Comparison of ENCODE assay signal across 24 cellular contexts in the genomic region with DNA sequence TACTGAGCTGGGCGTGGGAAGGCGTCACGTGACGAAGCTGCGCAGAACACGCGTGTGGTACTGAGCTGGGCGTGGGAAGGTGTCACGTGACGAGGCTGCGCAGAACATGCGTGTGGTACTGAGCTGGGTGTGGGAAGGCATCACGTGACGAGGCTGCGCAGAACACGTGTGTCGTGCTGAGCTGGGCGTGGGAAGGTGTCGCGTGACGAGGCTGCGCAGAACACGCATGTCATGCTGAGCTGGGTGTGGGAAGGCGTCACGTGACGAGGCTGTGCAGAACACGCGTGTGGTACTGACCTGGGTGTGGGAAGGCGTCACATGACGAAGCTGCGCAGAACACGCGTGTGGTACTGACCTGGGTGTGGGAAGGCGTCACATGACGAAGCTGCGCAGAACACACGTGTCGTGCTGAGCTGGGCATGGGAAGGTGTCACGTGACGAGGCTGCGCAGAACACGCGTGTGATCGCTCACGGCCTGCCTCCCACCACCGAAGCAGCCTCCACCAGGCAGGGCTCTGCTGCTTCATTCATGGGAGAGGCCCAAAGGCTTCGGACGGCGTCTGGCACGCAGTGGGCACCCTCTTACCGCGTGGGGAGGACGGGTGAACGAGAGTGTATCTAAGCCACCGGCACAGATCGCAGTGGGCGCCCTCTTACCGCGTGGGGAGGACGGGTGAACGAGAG. TPM values are rescaled to one million over a fixed set of nuclear protein-coding genes. Genes with fewer than 3 reads are reported as not detected.
"Had no signal": no experiment of that assay in that cellular context is flagged by ENCODE, and none has a peak within 500 bp of the region (broad histone marks: within the 10 kb centered on the region; RNA-seq: fewer than 3 reads in every experiment).

No MANE protein-coding gene starts in this region.

- DNase-seq: KBM-7, MM.1S, NCI-H1092 treated with DMSO at 0.1 percent for 48 hours, NCI-H1436, NCI-H187, NCI-H2029, NCI-H2081 treated with DMSO at 0.1 percent for 48 hours, NCI-H2171, NCI-H226, NCI-H446, NCI-H510A, NCI-H524 treated with DMSO at 0.1 percent for 48 hours, NCI-H69, NCI-H774, PC-3, Right ventricle myocardium superior, SIG-M5 had no signal

- H3K4me3 Mint-ChIP-seq: IgD-negative memory B cell had no signal

- H3K4me1 ChIP-seq: SJSA1 had no signal

- H3K4me3 ChIP-seq: SJSA1, SK-N-MC had no signal

- ATAC-seq: Panc1, PC-3 had no signal

- H3K27ac Mint-ChIP-seq: IgD-negative memory B cell had no signal

- H3K27ac ChIP-seq: SJSA1, SK-N-MC had no signal

- H3K9me3 Mint-ChIP-seq: IgD-negative memory B cell had no signal

- H3K36me3 ChIP-seq: SJSA1 had no signal

- H3K36me3 Mint-ChIP-seq: IgD-negative memory B cell had no signal

RNA-seq across cellular contexts. Expression of a gene that starts 24.0 kb away (rescaled TPM):
- total RNA-seq: HT1080, OCI-LY7, PC-3, Right ventricle myocardium superior, RPMI7951, SJSA1 had no signal

RNA-seq across cellular contexts. Expression of a gene that starts 39.5 kb away (rescaled TPM):
- total RNA-seq: HT1080, OCI-LY7, PC-3, RPMI7951, SJSA1 had no signal
